Comparison of ENCODE assay signal across 8 cellular contexts in the genomic region with DNA sequence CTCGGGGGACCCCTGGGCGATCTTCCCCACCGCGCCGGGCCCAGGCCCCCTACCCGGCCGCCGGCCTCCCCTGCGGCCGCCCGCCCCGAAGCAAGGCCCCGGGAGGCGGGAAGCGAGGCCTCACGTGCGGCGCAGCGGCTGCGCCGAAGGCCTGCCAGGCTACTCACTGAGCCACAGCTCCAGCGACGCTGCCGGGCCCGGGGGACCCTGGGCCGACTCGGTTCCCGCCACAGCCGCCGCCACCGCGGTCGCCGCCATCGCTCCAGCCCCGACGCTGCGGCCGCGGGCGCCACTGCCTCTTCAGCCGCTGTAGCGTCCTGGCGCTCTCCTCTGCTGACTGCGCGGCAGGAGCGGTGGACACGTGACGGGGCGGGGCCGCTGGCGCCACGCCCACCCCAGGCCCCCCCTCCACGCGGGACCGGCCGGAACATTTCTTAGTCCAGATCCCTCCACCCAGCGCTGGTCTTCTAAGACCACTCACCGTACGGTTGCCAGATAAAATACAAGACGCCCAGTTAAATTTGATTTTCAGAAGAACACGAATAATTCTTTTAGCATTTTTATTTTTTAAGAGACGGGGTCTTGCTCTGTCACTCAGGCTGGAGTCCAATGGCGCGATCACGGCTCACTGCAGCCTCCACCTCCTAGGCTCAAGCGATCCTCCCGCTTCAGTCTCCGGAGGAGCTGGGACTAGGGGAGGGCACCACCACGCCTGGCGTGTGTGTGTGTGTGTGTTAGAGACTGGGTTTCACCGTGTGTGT. TPM values are rescaled to one million over a fixed set of nuclear protein-coding genes. Genes with fewer than 3 reads are reported as not detected.
DNase-seq lines count a peak whose midpoint lies in the region; ATAC-seq, FAIRE-seq and TF ChIP-seq lines count a peak whose summit lies in the region.

A gene with protein sequence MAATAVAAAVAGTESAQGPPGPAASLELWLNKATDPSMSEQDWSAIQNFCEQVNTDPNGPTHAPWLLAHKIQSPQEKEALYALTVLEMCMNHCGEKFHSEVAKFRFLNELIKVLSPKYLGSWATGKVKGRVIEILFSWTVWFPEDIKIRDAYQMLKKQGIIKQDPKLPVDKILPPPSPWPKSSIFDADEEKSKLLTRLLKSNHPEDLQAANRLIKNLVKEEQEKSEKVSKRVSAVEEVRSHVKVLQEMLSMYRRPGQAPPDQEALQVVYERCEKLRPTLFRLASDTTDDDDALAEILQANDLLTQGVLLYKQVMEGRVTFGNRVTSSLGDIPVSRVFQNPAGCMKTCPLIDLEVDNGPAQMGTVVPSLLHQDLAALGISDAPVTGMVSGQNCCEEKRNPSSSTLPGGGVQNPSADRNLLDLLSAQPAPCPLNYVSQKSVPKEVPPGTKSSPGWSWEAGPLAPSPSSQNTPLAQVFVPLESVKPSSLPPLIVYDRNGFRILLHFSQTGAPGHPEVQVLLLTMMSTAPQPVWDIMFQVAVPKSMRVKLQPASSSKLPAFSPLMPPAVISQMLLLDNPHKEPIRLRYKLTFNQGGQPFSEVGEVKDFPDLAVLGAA (minus strand): TSS at position 341 of the 761 bp plus-strand sequence. CDS start 83 bp downstream, at position 258.

- H3K27me3 Mint-ChIP-seq in IgD-negative memory B cell: no peaks in the 10 kb centered on the region
- no peaks in the 10 kb centered on the region for H3K27me3 Mint-ChIP-seq in activated T-cell treated with anti-CD3 and anti-CD28 coated beads, Interleukin-2, amount 50 U/mL, for 72 hours (ENCODE audit: low read depth)

- intact Hi-C loops in Panc1 (cut with micrococcal nuclease; ENCODE audit: unreplicated experiment): no loop called here
- intact Hi-C loops in esophagus squamous epithelium (cut with DNase I): no loop called here

- peak within 1 kb of the TSS; percentile 92 to 98 (median 94) for H3K4me3 Mint-ChIP-seq in IgD-negative memory B cell
- H3K4me3 Mint-ChIP-seq in activated T-cell treated with anti-CD3 and anti-CD28 coated beads, Interleukin-2, amount 50 U/mL, for 72 hours: peak within 1 kb of the TSS; percentile 92 to 95

- BruUV-seq in Panc1 (replicated peaks; lab: Mats Ljungman, UMichigan): no TSS peak

- CTCF ChIA-PET in Panc1 (lab: Charles Lee): no interaction called here

- H3K9me3 Mint-ChIP-seq in IgD-negative memory B cell: peaks cover 0 to 2% (median 0%) of the 10 kb centered on the region in 3 donors
- H3K9me3 Mint-ChIP-seq in activated T-cell treated with anti-CD3 and anti-CD28 coated beads, Interleukin-2, amount 50 U/mL, for 72 hours: peaks cover 0 to 4% of the 10 kb centered on the region in 2 donors

- H3K27ac Mint-ChIP-seq in IgD-negative memory B cell: peak within 1 kb of the TSS; percentile 86 to 98 (median 95)
- H3K27ac Mint-ChIP-seq in activated T-cell treated with anti-CD3 and anti-CD28 coated beads, Interleukin-2, amount 50 U/mL, for 72 hours: peak within 1 kb of the TSS; percentile 54

- peak; percentile 60 for ATAC-seq in GM21515 (IDR thresholded peaks at IDR 0.05; ENCODE audit: unreplicated experiment)
- peak; percentile 94 for ATAC-seq in Panc1
- peak; percentile 94 to 95 for ATAC-seq in activated T-cell treated with anti-CD3 and anti-CD28 coated beads, Interleukin-2, amount 50 U/mL, for 72 hours (replicated peaks in 1 of 2)

- H3K36me3 Mint-ChIP-seq in IgD-negative memory B cell: no peaks in the 10 kb centered on the region
- H3K36me3 Mint-ChIP-seq in activated T-cell treated with anti-CD3 and anti-CD28 coated beads, Interleukin-2, amount 50 U/mL, for 72 hours (ENCODE audit: insufficient read depth in 2 of 2): peaks cover 10 to 12% of the 10 kb centered on the region in 2 donors

- WGBS in esophagus squamous epithelium, 2 donors: 2% methylated on average over 11 to 22 of the region's 72 CpGs

- POLR2A ChIA-PET in Panc1 (lab: Charles Lee): no interaction called here

- FAIRE-seq in D721Med (lab: Jason Lieb, UNC): no peak

- no peaks in the 10 kb centered on the region for H3K36me3 ChIP-seq in Panc1 (ENCODE audit: control insufficient read depth, insufficient read depth, low read length)
- peaks cover 0 to 7% (median 0%) of the 10 kb centered on the region in 3 donors for H3K36me3 ChIP-seq in esophagus squamous epithelium

- peak within 1 kb of the TSS; percentile 59 to 91 for H3K4me3 ChIP-seq in Panc1 (ENCODE audit: low read depth in 2 of 2, low read length in 2 of 2)
- H3K4me3 ChIP-seq in esophagus squamous epithelium: peak within 1 kb of the TSS; percentile 67 to 98 (median 84)

- H3K9me3 ChIP-seq in Panc1 (ENCODE audit: control insufficient read depth, insufficient read depth, low read depth, low read length) (no peaks in the 10 kb centered on the region), esophagus squamous epithelium (no peaks in the 10 kb centered on the region)

- in situ Hi-C loops in Panc1 (cut with HindIII; ENCODE audit: low pct_unique_long_range_greater_than_20kb, low sequenced_read_pairs): no loop called here

- DNase-seq in D721Med (ENCODE audit: insufficient read length, low spot score) (peak; percentile 68), Panc1 (ENCODE audit: low read depth, low spot score) (peak; percentile 45), esophagus squamous epithelium (lab: John Stamatoyannopoulos, UW) (no peak), myocyte (ENCODE audit: low read depth) (peak; percentile 82)
- DNase-seq in activated T-cell treated with anti-CD3 and anti-CD28 coated beads, Interleukin-2, amount 50 U/mL, for 72 hours: peak; percentile 84 to 87
- DNase-seq in stimulated activated CD8-positive, alpha-beta memory T cell treated with anti-CD3 and anti-CD28 coated beads, Interleukin-7, amount 100 ng/mL, for 24 hours (ENCODE audit: low read depth): peak; percentile 61

- H3K4me1 ChIP-seq in Panc1 (ENCODE audit: control insufficient read depth, insufficient read depth, low read length) (peaks cover 20% of the 10 kb centered on the region), esophagus squamous epithelium (peaks cover 22 to 53% (median 26%) of the 10 kb centered on the region in 3 donors)

- H3K27ac ChIP-seq in Panc1 (ENCODE audit: low read length) (peak within 1 kb of the TSS; percentile 83), esophagus squamous epithelium (peak within 1 kb of the TSS; percentile 84 to 96 (median 88))

- TF ChIP-seq POLR2A in esophagus squamous epithelium (IDR thresholded peaks at IDR 0.05): peak in 3 of 4 donors; percentile 88 to 97 (median 91)

- TF ChIP-seq CTCF in D721Med (IDR thresholded peaks at IDR 0.05; ENCODE audit: insufficient read depth, missing control alignments) (no peak), Panc1 (IDR thresholded peaks at IDR 0.05) (no peak), esophagus squamous epithelium (IDR thresholded peaks at IDR 0.05) (peak in 2 of 6 experiments; percentile 21 to 36)

- H3K27me3 ChIP-seq in Panc1 (ENCODE audit: control insufficient read depth, insufficient read depth, low read length) (no peaks in the 10 kb centered on the region), esophagus squamous epithelium (no peaks in the 10 kb centered on the region)

- peaks cover 24 to 30% (median 30%) of the 10 kb centered on the region in 3 donors for H3K4me1 Mint-ChIP-seq in IgD-negative memory B cell
- peaks cover 48% of the 10 kb centered on the region for H3K4me1 Mint-ChIP-seq in activated T-cell treated with anti-CD3 and anti-CD28 coated beads, Interleukin-2, amount 50 U/mL, for 72 hours (ENCODE audit: low read depth)

RNA-seq across cellular contexts. Expression of the gene that starts here (rescaled TPM):
- polyA plus RNA-seq in IgD-negative memory B cell: 219 TPM
- total RNA-seq in Panc1 (2021; ENCODE audit: unreplicated experiment) (100 TPM), esophagus squamous epithelium (10 to 100 TPM; 19.4 to 53.8 (median 23.9) TPM), myocyte (42.5 and 52.5 TPM in 2 replicates)
- polyA plus RNA-seq in Panc1 (2012; ENCODE audit: insufficient read length): 59.4 TPM
- 10 to 100 TPM; 85.5 to 86.6 TPM for total RNA-seq in activated T-cell treated with anti-CD3 and anti-CD28 coated beads, Interleukin-2, amount 50 U/mL, for 72 hours
- polyA plus RNA-seq in myocyte (2012): 40.4 TPM
